Comparison of ENCODE assay signal across 26 cellular contexts in the genomic region with DNA sequence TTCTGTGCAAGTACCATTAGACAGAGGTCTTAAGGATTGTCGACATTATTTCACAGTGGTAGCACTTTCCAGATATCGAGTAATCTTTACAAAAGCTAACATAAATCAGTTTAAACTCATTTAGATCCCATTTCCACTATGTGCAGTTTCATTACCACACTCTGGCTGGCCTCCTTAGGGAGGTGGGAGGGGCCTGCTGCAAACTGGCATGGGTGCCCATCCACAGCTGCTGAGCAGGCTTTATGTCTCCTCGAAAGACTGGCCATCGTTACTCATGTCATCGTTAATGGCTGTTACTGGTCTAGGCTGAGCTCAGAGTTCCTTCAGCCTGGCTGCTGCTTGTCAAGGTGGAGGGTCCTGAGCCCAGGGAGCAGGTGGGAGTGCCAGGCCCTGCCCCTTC.
A peak's percentile ranks its signal among the peaks of the same experiment; 100 is the strongest.
DNase-seq lines count a peak whose midpoint lies in the region; TF ChIP-seq lines count a peak whose summit lies in the region.
"Had no signal": no experiment of that assay in that cellular context is flagged by ENCODE, and none has a peak within 500 bp of the region (broad histone marks: within the 10 kb centered on the region; RNA-seq: fewer than 3 reads in every experiment).

No MANE protein-coding gene starts in this region.

- H2BK15ac ChIP-seq in neuronal stem cell (ENCODE audit: low read length), result no peak overlapping the region

- H3K27ac ChIP-seq in DOHH2 (ENCODE audit: low read depth, low read length), result peak overlapping the region; percentile 96
- no peak overlapping the region for H3K27ac ChIP-seq in neuronal stem cell (replicated peaks; ENCODE audit: low read length)
- H3K27ac ChIP-seq: dorsolateral prefrontal cortex, esophagus squamous epithelium, gastrocnemius medialis, prostate gland, tibial nerve, WERI-Rb-1 had no signal

- H2AK5ac ChIP-seq in neuronal stem cell (ENCODE audit: low read depth, low read length), result no peak overlapping the region

- H3K4me3 ChIP-seq in DOHH2 (ENCODE audit: low read length) (peak overlapping the region; percentile 77), neuronal stem cell (ENCODE audit: low read length in 2 of 2) (no peak overlapping the region)
- H3K4me3 ChIP-seq: dorsolateral prefrontal cortex, esophagus squamous epithelium, gastrocnemius medialis, prostate gland, tibial nerve had no signal

- no peak overlapping the region for H4K8ac ChIP-seq in neuronal stem cell (ENCODE audit: low read depth, low read length)

- no peak overlapping the region for H2AFZ ChIP-seq in neuronal stem cell (ENCODE audit: low read length)

- H2BK120ac ChIP-seq in neuronal stem cell (ENCODE audit: low read depth, low read length), result no peak overlapping the region

- H3K27ac Mint-ChIP-seq in MCF 10A (ENCODE audit: low read depth, unreplicated experiment), result no peak overlapping the region
- H3K27ac Mint-ChIP-seq in activated naive CD4-positive, alpha-beta T cell treated with anti-CD3 and anti-CD28 coated beads, Interleukin-2, amount 10 ng/mL, durations not matched to agents 7 days and 5 days, result no peak overlapping the region
- H3K27ac Mint-ChIP-seq: activated CD8-positive, alpha-beta T cell treated with anti-CD3 and anti-CD28 coated beads, Interleukin-2, amount 10 ng/mL, durations not matched to agents 7 days and 5 days had no signal

- H3K36me3 ChIP-seq in DOHH2 (ENCODE audit: control insufficient read depth, low read length) (peaks cover 18% of the 10 kb centered on the region), neuronal stem cell (replicated peaks in 1 of 2; ENCODE audit: control insufficient read depth in 2 of 2, insufficient read depth in 2 of 2, low read length in 2 of 2) (peaks cover 0 to 3% of the 10 kb centered on the region in 2 donors)
- H3K36me3 ChIP-seq: gastrocnemius medialis, prostate gland, WERI-Rb-1 had no signal

- H3K79me1 ChIP-seq in neuronal stem cell (ENCODE audit: low read depth, low read length), result no peaks in the 10 kb centered on the region

- no peak overlapping the region for H2BK5ac ChIP-seq in neuronal stem cell (ENCODE audit: low read length)

- H3K27me3 ChIP-seq in DOHH2 (ENCODE audit: control insufficient read depth, low read length) (no peaks in the 10 kb centered on the region), neuronal stem cell (ENCODE audit: control insufficient read depth in 3 of 3, insufficient read depth in 3 of 3, low read depth in 1 of 3, low read length in 3 of 3) (no peaks in the 10 kb centered on the region)
- H3K27me3 ChIP-seq: dorsolateral prefrontal cortex, esophagus squamous epithelium, gastrocnemius medialis, tibial nerve had no signal

- intact Hi-C loops in MCF 10A (cut with micrococcal nuclease), result no loop called here

- H3K4me2 ChIP-seq in DOHH2 (ENCODE audit: low read length) (peak overlapping the region; percentile 86), neuronal stem cell (ENCODE audit: insufficient read depth, low read length, poor library complexity, severe bottlenecking) (no peak overlapping the region)

- H3K4me1 ChIP-seq in DOHH2 (ENCODE audit: control insufficient read depth, low read length) (peaks cover 89% of the 10 kb centered on the region), neuronal stem cell (ENCODE audit: control insufficient read depth in 2 of 2, insufficient read depth in 1 of 2, low read depth in 1 of 2, low read length in 2 of 2) (peaks cover 0 to 5% of the 10 kb centered on the region in 2 donors)
- H3K4me1 ChIP-seq: esophagus squamous epithelium, gastrocnemius medialis, prostate gland, tibial nerve had no signal

- WGBS in neuronal stem cell (ENCODE audit: extremely low coverage in 2 of 2, insufficient read length in 2 of 2, insufficient replicate concordance in 1 of 2), 2 donors, result no CpG with 5 or more reads among the region's 5 CpGs

- no peaks in the 10 kb centered on the region for H3K9me2 ChIP-seq in DOHH2 (replicated peaks; ENCODE audit: control insufficient read depth, low read length)

- H3K9me3 ChIP-seq in DOHH2 (ENCODE audit: control insufficient read depth, insufficient read depth, low read length) (no peaks in the 10 kb centered on the region), neuronal stem cell (replicated peaks in 1 of 2; ENCODE audit: control insufficient read depth in 2 of 2, insufficient read depth in 1 of 2, low read depth in 1 of 2, low read length in 2 of 2) (no peaks in the 10 kb centered on the region)
- H3K9me3 ChIP-seq: Caco-2, esophagus squamous epithelium, gastrocnemius medialis, prostate gland, tibial nerve had no signal

- DNase-seq in LHCN-M2 (ENCODE audit: low read depth) (peak; percentile 58), SK-N-DZ (ENCODE audit: low spot score) (peak; percentile 32), neuronal stem cell (ENCODE audit: low spot score) (no peak), MCF 10A (ENCODE audit: unreplicated experiment) (no peak), MV-4-11 (lab: John Stamatoyannopoulos, UW) (no peak)
- DNase-seq in activated naive CD4-positive, alpha-beta T cell treated with anti-CD3 and anti-CD28 coated beads, Interleukin-2, amount 10 ng/mL, durations not matched to agents 7 days and 5 days, result no peak
- DNase-seq: activated CD4-positive, alpha-beta T cell treated with anti-CD3 and anti-CD28 coated beads for 4 hours; activated CD8-positive, alpha-beta T cell treated with anti-CD3 and anti-CD28 coated beads, Interleukin-2, amount 10 ng/mL, durations not matched to agents 7 days and 5 days; amygdala; C1 segment of cervical spinal cord; Caco-2; dorsolateral prefrontal cortex; esophagus squamous epithelium; gastrocnemius medialis; GDM1; NCI-H2029 treated with DMSO at 0.1 percent for 48 hours; NK-92 treated with Interleukin-12 subunit alpha and Interleukin-12 subunit beta, amount 100 ng/mL, for 24 hours; SHP77 treated with DMSO at 0.1 percent for 48 hours; stimulated activated CD4-positive, alpha-beta T cell treated with anti-CD3 and anti-CD28 coated beads, Interleukin-4, amount 100 ng/mL, for 1 hour; T1000; WERI-Rb-1 had no signal

- no peak overlapping the region for H3K23ac ChIP-seq in neuronal stem cell (ENCODE audit: low read depth, low read length, poor library complexity)

- no peak overlapping the region for H2BK12ac ChIP-seq in neuronal stem cell (ENCODE audit: low read length)

- TF ChIP-seq CTCF in DOHH2 (IDR thresholded peaks at IDR 0.05; ENCODE audit: low read depth, low read length, poor library complexity, severe bottlenecking) (no peak), MCF 10A (IDR thresholded peaks at IDR 0.05; ENCODE audit: unreplicated experiment) (no peak)

- H3F3A ChIP-seq in DOHH2 (ENCODE audit: control insufficient read depth, insufficient read depth), result peaks cover 25% of the 10 kb centered on the region

- POLR2A ChIA-PET in MCF 10A (lab: Yijun Ruan, JAX), result no interaction called here

- H3K18ac ChIP-seq in neuronal stem cell (ENCODE audit: low read length), result peak overlapping the region; percentile 40

- H3K4me3 Mint-ChIP-seq in MCF 10A (ENCODE audit: unreplicated experiment), result no peak overlapping the region
- no peak overlapping the region for H3K4me3 Mint-ChIP-seq in activated naive CD4-positive, alpha-beta T cell treated with anti-CD3 and anti-CD28 coated beads, Interleukin-2, amount 10 ng/mL, durations not matched to agents 7 days and 5 days
- H3K4me3 Mint-ChIP-seq: activated CD8-positive, alpha-beta T cell treated with anti-CD3 and anti-CD28 coated beads, Interleukin-2, amount 10 ng/mL, durations not matched to agents 7 days and 5 days; activated T-helper 17 cell treated with anti-CD3 and anti-CD28 coated beads, Interleukin-2, amount 50 U/mL, for 72 hours had no signal

- peaks cover 61% of the 10 kb centered on the region for H3K79me2 ChIP-seq in DOHH2 (ENCODE audit: control insufficient read depth, low read length)

- H3K4ac ChIP-seq in neuronal stem cell (ENCODE audit: low read length), result no peak overlapping the region

- H3K9me3 Mint-ChIP-seq in MCF 10A (ENCODE audit: unreplicated experiment), result no peaks in the 10 kb centered on the region
- H3K9me3 Mint-ChIP-seq in activated naive CD4-positive, alpha-beta T cell treated with anti-CD3 and anti-CD28 coated beads, Interleukin-2, amount 10 ng/mL, durations not matched to agents 7 days and 5 days, result no peaks in the 10 kb centered on the region
- H3K9me3 Mint-ChIP-seq: activated naive CD4-positive, alpha-beta T cell treated with anti-CD3 and anti-CD28 coated beads, Interleukin-2, amount 50 U/mL, for 72 hours; activated T-helper 17 cell treated with anti-CD3 and anti-CD28 coated beads, Interleukin-2, amount 50 U/mL, for 72 hours had no signal

- peaks cover 25% of the 10 kb centered on the region for H3K36me3 Mint-ChIP-seq in MCF 10A (ENCODE audit: insufficient read depth, unreplicated experiment)
- H3K36me3 Mint-ChIP-seq in activated naive CD4-positive, alpha-beta T cell treated with anti-CD3 and anti-CD28 coated beads, Interleukin-2, amount 10 ng/mL, durations not matched to agents 7 days and 5 days, result no peaks in the 10 kb centered on the region
- H3K36me3 Mint-ChIP-seq: activated naive CD4-positive, alpha-beta T cell treated with anti-CD3 and anti-CD28 coated beads, Interleukin-2, amount 50 U/mL, for 72 hours had no signal

- H4K91ac ChIP-seq in neuronal stem cell (ENCODE audit: low read depth, low read length, poor library complexity), result no peak overlapping the region

- H3K4me1 Mint-ChIP-seq in MCF 10A (ENCODE audit: insufficient read depth, unreplicated experiment), result no peaks in the 10 kb centered on the region
- peaks cover 18% of the 10 kb centered on the region for H3K4me1 Mint-ChIP-seq in activated naive CD4-positive, alpha-beta T cell treated with anti-CD3 and anti-CD28 coated beads, Interleukin-2, amount 10 ng/mL, durations not matched to agents 7 days and 5 days
- H3K4me1 Mint-ChIP-seq: activated T-helper 17 cell treated with anti-CD3 and anti-CD28 coated beads, Interleukin-2, amount 50 U/mL, for 72 hours had no signal

- H3K9ac ChIP-seq in neuronal stem cell (ENCODE audit: low read depth, low read length, poor library complexity), result no peak overlapping the region

- CTCF ChIA-PET in MCF 10A (lab: Yijun Ruan, JAX), result interaction anchor here (0.6 to 1.3 kb wide), 2 partner anchors 27 to 34 kb away, joined by 3 to 4 read pairs; no protein-coding TSS in a partner anchor
- CTCF ChIA-PET in activated naive CD4-positive, alpha-beta T cell treated with anti-CD3 and anti-CD28 coated beads, Interleukin-2, amount 10 ng/mL, durations not matched to agents 7 days and 5 days (lab: Charles Lee), result interaction anchor here (1.1 kb wide), 1 partner anchor 275 kb away, joined by 3 read pairs; no protein-coding TSS in a partner anchor

- BruUV-seq in MCF 10A (replicated peaks; lab: Mats Ljungman, UMichigan), result no TSS peak

- no peak overlapping the region for H3K14ac ChIP-seq in neuronal stem cell (ENCODE audit: low read length)

- H3K27me3 Mint-ChIP-seq in MCF 10A (ENCODE audit: insufficient read depth, unreplicated experiment), result no peaks in the 10 kb centered on the region
- H3K27me3 Mint-ChIP-seq in activated naive CD4-positive, alpha-beta T cell treated with anti-CD3 and anti-CD28 coated beads, Interleukin-2, amount 10 ng/mL, durations not matched to agents 7 days and 5 days, result no peaks in the 10 kb centered on the region
- H3K27me3 Mint-ChIP-seq: activated T-helper 17 cell treated with anti-CD3 and anti-CD28 coated beads, Interleukin-2, amount 50 U/mL, for 72 hours had no signal

- no peaks in the 10 kb centered on the region for H4K20me1 ChIP-seq in DOHH2 (ENCODE audit: control insufficient read depth, insufficient read depth, low read depth, low read length)

Comparison
In these comparisons a context has a peak if more than half of its experiments do, and no peak if none do; other contexts are left out.
1. DNase-seq: peak in LHCN-M2 (single experiment) and SK-N-DZ (single experiment); none in neuronal stem cell (single experiment), MCF 10A (single experiment), activated naive CD4-positive, alpha-beta T cell treated with anti-CD3 and anti-CD28 coated beads, Interleukin-2, amount 10 ng/mL, durations not matched to agents 7 days and 5 days (single experiment) and MV-4-11 (single experiment).